8 cellular contexts compared by ENCODE assay signal in genomic region chr14:54488646-54489317, GRCh38. TPM values are rescaled to one million over a fixed set of nuclear protein-coding genes. Genes with fewer than 3 reads are reported as not detected.
DNase-seq lines count a peak whose midpoint lies in the region; ATAC-seq and TF ChIP-seq lines count a peak whose summit lies in the region.

TSS of gene GMFB (minus strand) at chr14:54488980. CDS start at chr14:54488927, 53 bp downstream.

- in situ Hi-C loops in Panc1 (cut with HindIII; ENCODE audit: low pct_unique_long_range_greater_than_20kb, low sequenced_read_pairs), result no loop called here

- no peaks in the 10 kb centered on the region for H3K9me3 Mint-ChIP-seq in activated T-cell treated with anti-CD3 and anti-CD28 coated beads, Interleukin-2, amount 50 U/mL, for 4 hours

- peaks cover 7% of the 10 kb centered on the region for H3K36me3 Mint-ChIP-seq in activated T-cell treated with anti-CD3 and anti-CD28 coated beads, Interleukin-2, amount 50 U/mL, for 4 hours (ENCODE audit: insufficient read depth)

- CTCF ChIA-PET in Panc1 (lab: Charles Lee), result no interaction called here

- peak within 1 kb of the TSS; percentile 87 for H3K27ac ChIP-seq in DND-41 (ENCODE audit: low read length)
- H3K27ac ChIP-seq in KMS-11, result peak within 1 kb of the TSS; percentile 43
- H3K27ac ChIP-seq in Panc1 (ENCODE audit: low read length), result peak within 1 kb of the TSS; percentile 95

- peak within 1 kb of the TSS; percentile 94 for H3K4me3 Mint-ChIP-seq in activated T-cell treated with anti-CD3 and anti-CD28 coated beads, Interleukin-2, amount 50 U/mL, for 4 hours

- H3K27me3 Mint-ChIP-seq in activated T-cell treated with anti-CD3 and anti-CD28 coated beads, Interleukin-2, amount 50 U/mL, for 4 hours (ENCODE audit: low read depth), result no peaks in the 10 kb centered on the region

- intact Hi-C loops in Panc1 (cut with micrococcal nuclease; ENCODE audit: unreplicated experiment), result no loop called here

- H3K4me1 Mint-ChIP-seq in activated T-cell treated with anti-CD3 and anti-CD28 coated beads, Interleukin-2, amount 50 U/mL, for 4 hours (ENCODE audit: low read depth), result peaks cover 62% of the 10 kb centered on the region

- peak; percentile 62 for TF ChIP-seq CTCF in DND-41 (IDR thresholded peaks at IDR 0.05; ENCODE audit: borderline replicate concordance, extremely low read depth, low read length, poor library complexity, severe bottlenecking)
- no peak for TF ChIP-seq CTCF in KMS-11 (conservative IDR thresholded peaks at IDR 0.05; ENCODE audit: low read depth, low read length)
- peak; percentile 42 for TF ChIP-seq CTCF in Panc1 (IDR thresholded peaks at IDR 0.05)

- H3K36me3 ChIP-seq in DND-41 (ENCODE audit: insufficient read depth, low read length), result peaks cover 5% of the 10 kb centered on the region
- H3K36me3 ChIP-seq in KMS-11 (ENCODE audit: insufficient read depth), result no peaks in the 10 kb centered on the region
- peaks cover 4% of the 10 kb centered on the region; the same call in 1 of the 2 replicates for H3K36me3 ChIP-seq in Panc1 (ENCODE audit: control insufficient read depth, insufficient read depth, low read length)

- H3K4me3 ChIP-seq in DND-41 (ENCODE audit: low read depth in 1 of 2, low read length in 2 of 2) (peak within 1 kb of the TSS; percentile 63 to 96), KMS-11 (IDR thresholded peaks at IDR 0.05; ENCODE audit: insufficient read depth, low read depth, low read length) (no peak within 1 kb of the TSS), Panc1 (ENCODE audit: low read depth in 2 of 2, low read length in 2 of 2) (peak within 1 kb of the TSS; percentile 81 to 94)

- BruUV-seq in Panc1 (replicated peaks; lab: Mats Ljungman, UMichigan), result no TSS peak

- H3K9me3 ChIP-seq in DND-41 (ENCODE audit: insufficient read depth, low read length, severe bottlenecking), result no peaks in the 10 kb centered on the region
- H3K9me3 ChIP-seq in Panc1 (ENCODE audit: control insufficient read depth, insufficient read depth, low read depth, low read length), result no peaks in the 10 kb centered on the region

- DNase-seq in DND-41 (peak; percentile 90), Panc1 (ENCODE audit: low read depth, low spot score) (peak; percentile 54), myocyte (ENCODE audit: low read depth) (peak; percentile 94)
- DNase-seq in activated T-cell treated with anti-CD3 and anti-CD28 coated beads, Interleukin-2, amount 50 U/mL, for 4 hours, result peak; percentile 82
- peak; percentile 70 to 81 for DNase-seq in stimulated activated CD8-positive, alpha-beta memory T cell treated with anti-CD3 and anti-CD28 coated beads, Interleukin-7, amount 100 ng/mL, for 48 hours (ENCODE audit: extremely low read depth in 1 of 2, low read depth in 1 of 2)

- POLR2A ChIA-PET in Panc1 (lab: Charles Lee), result interaction anchor here (0.9 kb wide), 1 partner anchor 35 kb away, joined by 8 read pairs; no protein-coding TSS in a partner anchor

- H3K27me3 ChIP-seq in DND-41 (ENCODE audit: insufficient read depth, low read length, poor library complexity), result no peaks in the 10 kb centered on the region
- H3K27me3 ChIP-seq in KMS-11 (ENCODE audit: insufficient read depth, low read depth), result no peaks in the 10 kb centered on the region
- H3K27me3 ChIP-seq in Panc1 (ENCODE audit: control insufficient read depth, insufficient read depth, low read length), result no peaks in the 10 kb centered on the region

- H3K9ac ChIP-seq in DND-41 (ENCODE audit: low read depth, low read length), result peak within 1 kb of the TSS; percentile 93
- H3K9ac ChIP-seq in KMS-11, result peak within 1 kb of the TSS; percentile 77

- peak within 1 kb of the TSS; percentile 85 for H2AFZ ChIP-seq in DND-41 (ENCODE audit: low read depth, low read length)
- H2AFZ ChIP-seq in KMS-11 (ENCODE audit: low read depth), result peak within 1 kb of the TSS; percentile 91

- peaks cover 57% of the 10 kb centered on the region for H3K79me2 ChIP-seq in DND-41 (ENCODE audit: insufficient read depth, low read length)
- peaks cover 45% of the 10 kb centered on the region; the same call in 1 of the 2 replicates for H3K79me2 ChIP-seq in KMS-11 (ENCODE audit: insufficient read depth, low read depth)

- H3K4me2 ChIP-seq in DND-41 (ENCODE audit: insufficient read depth, low read length) (peak within 1 kb of the TSS; percentile 72), KMS-11 (peak within 1 kb of the TSS; percentile 85)

- H4K20me1 ChIP-seq in DND-41 (ENCODE audit: insufficient read depth, low read length), result peaks cover 10% of the 10 kb centered on the region; the same call in 1 of the 2 replicates
- H4K20me1 ChIP-seq in KMS-11 (ENCODE audit: insufficient read depth), result no peaks in the 10 kb centered on the region

- peak; percentile 93 for ATAC-seq in DND-41 (ENCODE audit: insufficient read depth, low read depth)
- ATAC-seq in GM21737 (IDR thresholded peaks at IDR 0.05; ENCODE audit: unreplicated experiment), result peak; percentile 92
- ATAC-seq in Panc1, result peak; percentile 96
- ATAC-seq in activated T-cell treated with anti-CD3 and anti-CD28 coated beads, Interleukin-2, amount 50 U/mL, for 4 hours, result peak; percentile 97 to 98
- ATAC-seq in esophagus mucosa, result peak; percentile 97

- peaks cover 49% of the 10 kb centered on the region for H3K4me1 ChIP-seq in DND-41 (ENCODE audit: insufficient read depth, low read length)
- H3K4me1 ChIP-seq in KMS-11 (ENCODE audit: low read depth, poor library complexity, severe bottlenecking), result peaks cover 34% of the 10 kb centered on the region
- H3K4me1 ChIP-seq in Panc1 (ENCODE audit: control insufficient read depth, insufficient read depth, low read length), result peaks cover 11% of the 10 kb centered on the region

RNA-seq across cellular contexts. Expression of gene GMFB, which starts in this region (rescaled TPM):
- total RNA-seq in Panc1 (2021; ENCODE audit: unreplicated experiment) (54.2 TPM), esophagus mucosa (25.3 TPM), myocyte (81.7 and 108 TPM in 2 replicates)
- polyA plus RNA-seq in Panc1 (2012; ENCODE audit: insufficient read length), result 18.2 TPM
- total RNA-seq in activated T-cell treated with anti-CD3 and anti-CD28 coated beads, Interleukin-2, amount 50 U/mL, for 4 hours, result 10 to 100 TPM; 62.4 to 70.6 (median 67.8) TPM
- 24.5 TPM for polyA plus RNA-seq in myocyte (2012)

Comparison
In these comparisons a context has a peak if more than half of its experiments do, and no peak if none do; other contexts are left out.
1. H3K27ac ChIP-seq: peak in every context shown above with its lines; median percentile 95 in Panc1; 87 in DND-41; 43 in KMS-11.